6 cellular contexts compared by ENCODE assay signal in the genomic region with DNA sequence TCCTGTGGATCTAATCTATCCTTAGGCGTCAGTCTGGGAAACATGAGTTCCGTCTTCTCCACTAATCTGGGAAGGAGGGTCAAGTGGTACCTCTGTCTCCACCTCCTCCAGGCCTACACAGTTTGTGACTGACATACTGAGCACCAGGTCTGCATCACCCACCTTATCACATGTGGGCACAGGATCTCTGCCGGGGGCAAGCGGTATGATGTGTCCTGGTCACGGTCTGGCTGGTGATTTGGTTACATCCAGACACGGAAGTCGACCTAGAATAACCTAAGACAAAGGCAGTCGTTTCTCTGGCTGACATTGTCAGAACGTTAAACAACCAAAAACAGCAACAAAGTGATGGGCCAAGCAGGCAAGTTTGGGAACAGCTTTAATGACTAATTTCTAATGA.
"Had no signal": no experiment of that assay in that cellular context is flagged by ENCODE, and none has a peak within 500 bp of the region (broad histone marks: within the 10 kb centered on the region; RNA-seq: fewer than 3 reads in every experiment).

No MANE protein-coding gene starts in this region.

- DNase-seq: H7, HFFc6, KBM-7 had no signal

- H3K4me2 ChIP-seq: GM23338 had no signal

- H3K4me3 ChIP-seq: GM23338, HAP-1 had no signal

- H3K36me3 ChIP-seq: HAP-1 had no signal

- H3K27ac Mint-ChIP-seq: GM23338, HFFc6, IgD-negative memory B cell had no signal

- H3K9me3 ChIP-seq: HAP-1 had no signal

- H3K4me3 Mint-ChIP-seq: GM23338, HFFc6, IgD-negative memory B cell had no signal

- H3K4me1 ChIP-seq: HAP-1 had no signal

- H3K9me3 Mint-ChIP-seq: GM23338 had no signal

- H2AFZ ChIP-seq: GM23338 had no signal
